Comparison of ENCODE assay signal across 8 cellular contexts in the genomic region with DNA sequence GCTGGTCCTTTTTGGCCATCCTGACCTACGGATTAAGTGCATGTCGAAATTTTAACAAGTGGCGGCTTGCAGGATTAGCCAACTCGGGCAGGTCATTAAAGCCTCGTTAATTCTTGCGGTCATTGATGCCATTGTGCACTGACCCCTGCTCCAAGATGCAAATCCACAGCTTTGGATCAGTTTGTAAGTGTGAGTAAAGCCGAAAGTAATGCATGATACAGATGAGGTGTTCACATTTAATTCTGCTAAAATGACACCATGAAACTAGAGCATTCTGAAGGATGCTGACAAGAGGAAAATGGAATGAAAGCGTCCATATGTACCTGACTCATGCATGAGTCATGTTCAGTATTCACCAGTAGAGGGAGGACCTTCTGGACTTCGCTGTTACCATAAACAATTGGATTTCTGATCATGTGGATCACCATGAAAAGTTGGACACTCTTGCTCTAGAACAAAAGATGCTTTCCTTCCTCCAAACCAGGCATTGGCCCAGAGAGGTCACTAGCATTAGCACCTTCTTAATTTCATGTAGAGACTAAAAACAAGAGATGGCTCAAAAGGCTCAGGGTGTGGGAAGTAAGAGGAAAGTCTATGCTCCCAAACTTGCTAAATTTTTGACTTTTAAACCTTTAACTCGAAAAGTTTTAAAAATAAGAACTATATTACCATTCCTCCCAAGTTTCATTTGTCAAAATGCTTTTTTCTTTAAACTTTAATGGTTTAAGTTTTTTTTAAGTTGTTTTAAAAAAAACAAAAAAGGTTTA. TPM values are rescaled to one million over a fixed set of nuclear protein-coding genes. Genes with fewer than 3 reads are reported as not detected.
DNase-seq lines count a peak whose midpoint lies in the region; ATAC-seq and TF ChIP-seq lines count a peak whose summit lies in the region.

No MANE protein-coding gene starts in this region.

- H3K4me3 ChIP-seq in GM23248 = no peak overlapping the region
- no peak overlapping the region for H3K4me3 ChIP-seq in fibroblast of pulmonary artery (replicated peaks; ENCODE audit: low read depth, low read length)
- no peak overlapping the region for H3K4me3 ChIP-seq in skeletal muscle cell (ENCODE audit: low read depth, low read length)

- peaks cover 18% of the 10 kb centered on the region for H3F3A ChIP-seq in GM23248 (ENCODE audit: insufficient read depth)

- CTCF ChIA-PET in RWPE1 (lab: Yijun Ruan, JAX) = interaction anchor here (0.7 to 1.3 kb wide), 2 partner anchors 15 to 142 kb away, joined by 3 to 5 read pairs; no protein-coding TSS in a partner anchor

- H3K27ac ChIP-seq in GM23248 (peak overlapping the region; percentile 52), RWPE1 (peak overlapping the region; percentile 96)

- H3K4me1 ChIP-seq in GM23248 (ENCODE audit: insufficient read depth) = peaks cover 11% of the 10 kb centered on the region

- in situ Hi-C loops in GM23248 (cut with MboI) = no loop called here

- WGBS in GM23248 (ENCODE audit: low coverage in 1 of 2, low lambda C conversion rate in 2 of 2, missing lambda C conversion rate in 2 of 2), 2 experiments = 15 to 16% methylated on average over 10 of the region's 10 CpGs

- ATAC-seq in HG03378 (IDR thresholded peaks at IDR 0.05; ENCODE audit: unreplicated experiment) = no peak
- ATAC-seq in GM21619 (IDR thresholded peaks at IDR 0.05; ENCODE audit: unreplicated experiment) = no peak
- ATAC-seq in GM21360 (IDR thresholded peaks at IDR 0.05; ENCODE audit: unreplicated experiment) = no peak

- H3K9ac ChIP-seq in GM23248 = no peak overlapping the region

- peak; percentile 57 for TF ChIP-seq CTCF in RWPE1 (conservative IDR thresholded peaks at IDR 0.05; ENCODE audit: low read depth)
- TF ChIP-seq CTCF in fibroblast of pulmonary artery (IDR thresholded peaks at IDR 0.05; ENCODE audit: low read length, missing control alignments) = peak; percentile 69

- POLR2A ChIA-PET in RWPE1 (lab: Yijun Ruan, JAX; ENCODE audit: low non-redundant PET) = no interaction called here

- H3K36me3 ChIP-seq in GM23248 (ENCODE audit: low read depth) = no peaks in the 10 kb centered on the region

- H3K79me2 ChIP-seq in GM23248 (ENCODE audit: insufficient read depth) = no peaks in the 10 kb centered on the region

- H3K27me3 ChIP-seq in GM23248 (replicated peaks; ENCODE audit: insufficient read depth) = no peaks in the 10 kb centered on the region

- no peaks in the 10 kb centered on the region for H3K9me2 ChIP-seq in GM23248 (ENCODE audit: insufficient read depth)

- no peak overlapping the region; the same call in 1 of the 2 replicates for H2AFZ ChIP-seq in GM23248

- no peaks in the 10 kb centered on the region for H3K9me3 ChIP-seq in GM23248 (ENCODE audit: low read depth)

- peak; percentile 80 for DNase-seq in AG20443 (ENCODE audit: low spot score)
- peak; percentile 96 for DNase-seq in GM23248
- DNase-seq in RWPE1 (ENCODE audit: low spot score) = peak; percentile 89
- peak; percentile 90 for DNase-seq in fibroblast of pulmonary artery (ENCODE audit: low read depth)
- DNase-seq in skeletal muscle cell (ENCODE audit: low read depth) = peak; percentile 83

- H3K4me2 ChIP-seq in GM23248 (ENCODE audit: unreplicated experiment) = peak overlapping the region; percentile 52

- no peaks in the 10 kb centered on the region for H4K20me1 ChIP-seq in GM23248 (ENCODE audit: insufficient read depth)

RNA-seq across cellular contexts. Expression of a gene that starts 48.0 kb away (rescaled TPM):
- not detected in 2 replicates for total RNA-seq in GM23248 (2014; rRNA removed; shearing (Covaris generic))
- not detected in 2 replicates for polyA plus RNA-seq in GM23248 (2016; fragmentation: Nextera tagmentation; extraction: Ambion mirVana)

RNA-seq across cellular contexts. Expression of a gene that starts 54.1 kb away (rescaled TPM):
- not detected in 2 replicates for total RNA-seq in GM23248 (2014; rRNA removed; shearing (Covaris generic))
- polyA plus RNA-seq in GM23248 (2016; fragmentation: Nextera tagmentation; extraction: Ambion mirVana) = not detected in 2 replicates

RNA-seq across cellular contexts. Expression of a gene that starts 56.3 kb away (rescaled TPM):
- 0.22 and 0.25 TPM in 2 replicates for total RNA-seq in GM23248 (2014; rRNA removed; shearing (Covaris generic))
- polyA plus RNA-seq in GM23248 (2016; fragmentation: Nextera tagmentation; extraction: Ambion mirVana) = 2.0 and 2.6 TPM in 2 replicates
